ENCODE assay signal across 22 cellular contexts in the genomic region with DNA sequence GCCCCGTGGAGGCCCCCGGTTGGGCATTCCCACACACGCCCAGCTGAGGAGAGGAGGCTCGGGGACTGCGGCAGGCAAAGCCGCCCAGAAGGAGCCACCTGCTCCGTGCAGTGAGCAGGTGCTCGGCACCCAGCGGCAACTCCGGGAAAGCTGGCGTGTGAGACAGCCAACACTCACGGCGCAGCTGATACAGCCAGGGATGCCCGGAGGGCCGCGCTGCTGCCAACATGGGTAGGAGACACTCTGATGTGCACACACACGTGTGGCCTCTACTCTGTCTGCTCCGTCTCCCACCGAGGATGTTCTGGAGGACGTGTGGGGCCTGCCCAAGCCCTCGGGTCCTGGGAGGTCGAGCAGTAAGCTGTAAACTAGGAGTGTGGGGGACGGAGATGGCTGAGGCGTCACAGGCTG. TPM values are rescaled to one million over a fixed set of nuclear protein-coding genes. Genes with fewer than 3 reads are reported as not detected.
A peak's percentile ranks its signal among the peaks of the same experiment; 100 is the strongest.
DNase-seq lines count a peak whose midpoint lies in the region; ATAC-seq, FAIRE-seq and TF ChIP-seq lines count a peak whose summit lies in the region.
"Had no signal": no experiment of that assay in that cellular context is flagged by ENCODE, and none has a peak within 500 bp of the region (broad histone marks: within the 10 kb centered on the region; RNA-seq: fewer than 3 reads in every experiment).

No MANE protein-coding gene starts in this region.

- intact Hi-C loops in Right ventricle myocardium superior (cut with DNase I) (no loop called here), cardiac septum (cut with DNase I) (no loop called here), HepG2 (cut with micrococcal nuclease; ENCODE audit: unreplicated experiment) (no loop called here), transverse colon (cut with DNase I; ENCODE audit: low total_unique reads) (no loop called here)

- H3K27ac Mint-ChIP-seq in immature natural killer cell = no peak overlapping the region

- no peaks in the 10 kb centered on the region for H3F3A ChIP-seq in smooth muscle cell (ENCODE audit: low read depth)

- H3K36me3 Mint-ChIP-seq in immature natural killer cell = no peaks in the 10 kb centered on the region
- H3K36me3 Mint-ChIP-seq: naive B cell had no signal

- H3K4me1 ChIP-seq in HepG2 (ENCODE audit: insufficient read depth, low read length) = peaks cover 14% of the 10 kb centered on the region
- peaks cover 0 to 10% (median 2%) of the 10 kb centered on the region in 4 donors for H3K4me1 ChIP-seq in transverse colon
- no peaks in the 10 kb centered on the region for H3K4me1 ChIP-seq in smooth muscle cell (ENCODE audit: low read depth)
- H3K4me1 ChIP-seq: parathyroid adenoma had no signal

- TF ChIP-seq POLR2A in HepG2 (IDR thresholded peaks at IDR 0.05; ENCODE audit: insufficient read depth in 1 of 2, low read depth in 2 of 2, low read length in 2 of 2) = no peak
- no peak for TF ChIP-seq POLR2A in transverse colon (IDR thresholded peaks at IDR 0.05)

- H3K79me2 ChIP-seq in HepG2 (ENCODE audit: insufficient read depth, low read length) (no peaks in the 10 kb centered on the region), smooth muscle cell (ENCODE audit: low read depth) (no peaks in the 10 kb centered on the region)
- H3K79me2 ChIP-seq: hepatocyte, parathyroid adenoma had no signal

- CTCF ChIA-PET in HepG2 (lab: Yijun Ruan, JAX; ENCODE audit: low intra/inter-chr PET ratio, low total read pairs) = no interaction called here

- POLR2A ChIA-PET in HepG2 (lab: Yijun Ruan, JAX) = no interaction called here

- TF ChIP-seq EP300 in HepG2 (IDR thresholded peaks at IDR 0.05; ENCODE audit: low read depth in 2 of 2, low read length in 2 of 2) (no peak), HepG2 (CRISPR knock-in tag; IDR thresholded peaks at IDR 0.05; ENCODE audit: borderline replicate concordance) (no peak), transverse colon (IDR thresholded peaks at IDR 0.05; ENCODE audit: low read depth) (no peak)

- H3K27ac ChIP-seq in HepG2 (ENCODE audit: extremely low read length, insufficient read depth, low read length) = no peak overlapping the region
- H3K27ac ChIP-seq in transverse colon = no peak overlapping the region
- no peak overlapping the region for H3K27ac ChIP-seq in smooth muscle cell (ENCODE audit: low read depth)
- H3K27ac ChIP-seq: breast epithelium, C4-2B, hepatocyte, parathyroid adenoma had no signal

- H3K4me3 ChIP-seq in HepG2 (replicated peaks in 1 of 3; ENCODE audit: insufficient read depth in 1 of 3, low read depth in 2 of 3, low read length in 3 of 3) (no peak overlapping the region), transverse colon (no peak overlapping the region), smooth muscle cell (no peak overlapping the region)
- H3K4me3 ChIP-seq: breast epithelium, hepatocyte had no signal

- in situ Hi-C loops in HepG2 (cut with HindIII; ENCODE audit: extremely low pct_ligation_motif_present, low pct_unique_long_range_greater_than_20kb) (no loop called here), transverse colon (cut with MboI; ENCODE audit: low pct_ligation_motif_present in 1 of 4, low pct_unique_long_range_greater_than_20kb in 1 of 4, low sequenced_read_pairs in 3 of 4) (loop anchor here in 1 of 4 donors (10.0 kb wide), 1 partner anchor 174 kb away; no protein-coding TSS in a partner anchor)

- no peak for TF ChIP-seq RAD21 in HepG2 (CRISPR knock-in tag; IDR thresholded peaks at IDR 0.05)

- TF ChIP-seq CTCF in HepG2 (CRISPR knock-in tag; IDR thresholded peaks at IDR 0.05) = no peak
- TF ChIP-seq CTCF in transverse colon (IDR thresholded peaks at IDR 0.05) = no peak
- TF ChIP-seq CTCF in smooth muscle cell (IDR thresholded peaks at IDR 0.05; ENCODE audit: borderline replicate concordance, insufficient read depth, poor library complexity, severe bottlenecking) = no peak

- DNase-seq in Right ventricle myocardium superior (peak; percentile 26), cardiac septum (ENCODE audit: low spot score) (no peak), NCI-H69 (lab: John Stamatoyannopoulos, UW) (peak; percentile 25), HepG2 (ENCODE audit: low spot score) (no peak), transverse colon (peak; percentile 3), smooth muscle cell (lab: John Stamatoyannopoulos, UW; ENCODE audit: unreplicated experiment) (no peak), immature natural killer cell (no peak)
- DNase-seq: ACHN; activated gamma-delta T cell; DMS79; Kasumi-1; naive B cell; PC-3; stimulated activated naive CD4-positive, alpha-beta T cell; T-helper 2 cell had no signal

- H3K9me3 ChIP-seq in HepG2 (ENCODE audit: low read length) (no peaks in the 10 kb centered on the region), transverse colon (no peaks in the 10 kb centered on the region), smooth muscle cell (replicated peaks; ENCODE audit: low read depth) (no peaks in the 10 kb centered on the region)
- H3K9me3 ChIP-seq: breast epithelium had no signal

- H3K4me2 ChIP-seq in HepG2 (ENCODE audit: low read depth, low read length) (no peak overlapping the region), smooth muscle cell (no peak overlapping the region)
- H3K4me2 ChIP-seq: hepatocyte had no signal

- no TSS peak for BruUV-seq in HepG2 (replicated peaks; lab: Mats Ljungman, UMichigan)

- FAIRE-seq in HepG2 (lab: Jason Lieb, UNC) = no peak
- FAIRE-seq: GM12891, HTR-8/SVneo had no signal

- no peak overlapping the region for H3K4me3 Mint-ChIP-seq in immature natural killer cell

- H3K9ac ChIP-seq in HepG2 (ENCODE audit: insufficient read depth, low read depth, low read length) (no peak overlapping the region), smooth muscle cell (ENCODE audit: low read depth) (no peak overlapping the region)
- H3K9ac ChIP-seq: parathyroid adenoma had no signal

- no peaks in the 10 kb centered on the region for H3K27me3 ChIP-seq in HepG2 (ENCODE audit: control insufficient read depth in 1 of 2, insufficient read depth in 2 of 2, low read length in 2 of 2)
- H3K27me3 ChIP-seq in transverse colon = no peaks in the 10 kb centered on the region
- no peaks in the 10 kb centered on the region for H3K27me3 ChIP-seq in smooth muscle cell (ENCODE audit: low read depth)
- H3K27me3 ChIP-seq: breast epithelium, hepatocyte had no signal

- H4K20me1 ChIP-seq in HepG2 (ENCODE audit: insufficient read depth, low read length) = no peaks in the 10 kb centered on the region
- H4K20me1 ChIP-seq in smooth muscle cell (ENCODE audit: low read depth) = no peaks in the 10 kb centered on the region

- ATAC-seq in Right ventricle myocardium superior (ENCODE audit: poor library complexity) (no peak), HepG2 (no peak), GM18511 (IDR thresholded peaks at IDR 0.05; ENCODE audit: unreplicated experiment) (no peak)
- ATAC-seq: PC-3 had no signal

- peaks cover 0 to 4% (median 0%) of the 10 kb centered on the region in 3 donors for H3K27me3 Mint-ChIP-seq in immature natural killer cell (ENCODE audit: low read depth in 3 of 3)
- H3K27me3 Mint-ChIP-seq: naive B cell had no signal

- H3K36me3 ChIP-seq in HepG2 (replicated peaks in 1 of 2; ENCODE audit: control insufficient read depth in 1 of 2, insufficient read depth in 2 of 2, low read length in 2 of 2) (no peaks in the 10 kb centered on the region), transverse colon (no peaks in the 10 kb centered on the region), smooth muscle cell (ENCODE audit: low read depth) (no peaks in the 10 kb centered on the region)
- H3K36me3 ChIP-seq: breast epithelium had no signal

- H3K9me3 Mint-ChIP-seq in immature natural killer cell = no peaks in the 10 kb centered on the region
- H3K9me3 Mint-ChIP-seq: naive B cell had no signal

- 57% methylated on average over 13 of the region's 24 CpGs for WGBS in HepG2 (ENCODE audit: low lambda C conversion rate)
- WGBS in transverse colon (ENCODE audit: low coverage in 1 of 2), 2 donors = 82% methylated on average over 15 of the region's 24 CpGs; no CpG with 5 or more reads in 1 of the 2 donors
- 92% methylated on average over 24 of the region's 24 CpGs for WGBS in smooth muscle cell (ENCODE audit: low lambda C conversion rate)

- H3K4me1 Mint-ChIP-seq in immature natural killer cell = no peaks in the 10 kb centered on the region

- H2AFZ ChIP-seq in HepG2 (ENCODE audit: low read length) = no peak overlapping the region
- no peak overlapping the region for H2AFZ ChIP-seq in smooth muscle cell (ENCODE audit: low read depth)
- H2AFZ ChIP-seq: hepatocyte, parathyroid adenoma had no signal

RNA-seq across cellular contexts. Expression of gene MORN1, which starts 12.9 kb away (rescaled TPM):
- total RNA-seq in Right ventricle myocardium superior (5.0 TPM), cardiac septum (3.6 TPM), HepG2 (2016; rRNA removed; fragmentation: Illumina TruSeq; extraction: Trizol) (3.9 and 6.5 TPM in 2 replicates), transverse colon (10 to 100 TPM in 3 of 4 donors, 1 to 10 TPM in 1; 3.0 to 34.0 (median 12.5) TPM), smooth muscle cell (3.2 and 4.9 TPM in 2 replicates)
- total RNA-seq in HepG2 (2016; cell fraction: cytosol; rRNA removed; fragmentation: Illumina TruSeq; extraction: Trizol; ENCODE audit: low read depth) = 1.5 and 2.2 TPM in 2 replicates
- 3.5 and 5.4 TPM in 2 replicates for total RNA-seq in HepG2 (2016; cell fraction: insoluble cytoplasmic fraction; rRNA removed; fragmentation: Illumina TruSeq; extraction: Trizol)
- 1.7 and 1.8 TPM in 2 replicates for total RNA-seq in HepG2 (2016; cell fraction: membrane; rRNA removed; fragmentation: Illumina TruSeq; extraction: Trizol)
- total RNA-seq in HepG2 (2016; cell fraction: nucleus; rRNA removed; fragmentation: Illumina TruSeq; extraction: Trizol) = 6.4 and 6.8 TPM in 2 replicates
- polyA plus RNA-seq in HepG2 (2011; rRNA removed) (2.6 and 3.1 TPM in 2 replicates), smooth muscle cell (6.2 and 7.3 TPM in 2 replicates), immature natural killer cell (1 to 10 TPM in 2 of 3 donors, under 1 TPM in 1; 0.89 to 4.0 (median 3.9) TPM)
- 2.5 and 3.1 TPM in 2 replicates for polyA plus RNA-seq in HepG2 (2011; cell fraction: cytosol; rRNA removed)
- 7.8 and 8.8 TPM in 2 replicates for polyA plus RNA-seq in HepG2 (2011; cell fraction: nucleus; rRNA removed)
- polyA plus RNA-seq in HepG2 (2012) = 1.3 and 1.7 TPM in 2 replicates
- polyA plus RNA-seq in HepG2 (2016; cell fraction: cytosol; fragmentation: Illumina TruSeq; extraction: Trizol; ENCODE audit: low read depth) = 0.84 and 1.9 TPM in 2 replicates
- polyA plus RNA-seq in HepG2 (2016; cell fraction: insoluble cytoplasmic fraction; fragmentation: Illumina TruSeq; extraction: Trizol; ENCODE audit: low read depth) = 2.3 and 3.3 TPM in 2 replicates
- 0.73 and 1.3 TPM in 2 replicates for polyA plus RNA-seq in HepG2 (2016; cell fraction: membrane; fragmentation: Illumina TruSeq; extraction: Trizol; ENCODE audit: low read depth)
- 8.2 and 9.2 TPM in 2 replicates for polyA plus RNA-seq in HepG2 (2016; cell fraction: nucleus; fragmentation: Illumina TruSeq; extraction: Trizol; ENCODE audit: insufficient read depth, low read depth)
- polyA minus RNA-seq in HepG2 (2011; rRNA and poly(A)+ RNA removed; ENCODE audit: low replicate concordance) = 6.7 and 28.4 TPM in 2 replicates
- polyA minus RNA-seq in HepG2 (2011; cell fraction: cytosol; rRNA and poly(A)+ RNA removed) = 1.3 and 3.0 TPM in 2 replicates
- 7.5 and 8.9 TPM in 2 replicates for polyA minus RNA-seq in HepG2 (2011; cell fraction: nucleus; rRNA and poly(A)+ RNA removed)

RNA-seq across cellular contexts. Expression of gene RER1, which starts 13.2 kb away (rescaled TPM):
- 81.8 TPM for total RNA-seq in Right ventricle myocardium superior
- total RNA-seq in cardiac septum = 81.9 TPM
- 83.9 and 128 TPM in 2 replicates for total RNA-seq in HepG2 (2016; rRNA removed; fragmentation: Illumina TruSeq; extraction: Trizol)
- total RNA-seq in HepG2 (2016; cell fraction: cytosol; rRNA removed; fragmentation: Illumina TruSeq; extraction: Trizol; ENCODE audit: low read depth) = 51.3 and 72.8 TPM in 2 replicates
- 89.5 and 137 TPM in 2 replicates for total RNA-seq in HepG2 (2016; cell fraction: insoluble cytoplasmic fraction; rRNA removed; fragmentation: Illumina TruSeq; extraction: Trizol)
- 77.4 and 86.1 TPM in 2 replicates for total RNA-seq in HepG2 (2016; cell fraction: membrane; rRNA removed; fragmentation: Illumina TruSeq; extraction: Trizol)
- 76.0 and 95.5 TPM in 2 replicates for total RNA-seq in HepG2 (2016; cell fraction: nucleus; rRNA removed; fragmentation: Illumina TruSeq; extraction: Trizol)
- 135 and 164 TPM in 2 replicates for polyA plus RNA-seq in HepG2 (2011; rRNA removed)
- 82.7 and 131 TPM in 2 replicates for polyA plus RNA-seq in HepG2 (2011; cell fraction: cytosol; rRNA removed)
- 155 and 197 TPM in 2 replicates for polyA plus RNA-seq in HepG2 (2011; cell fraction: nucleus; rRNA removed)
- 64.5 and 73.8 TPM in 2 replicates for polyA plus RNA-seq in HepG2 (2012)
- 84.3 and 98.6 TPM in 2 replicates for polyA plus RNA-seq in HepG2 (2016; cell fraction: cytosol; fragmentation: Illumina TruSeq; extraction: Trizol; ENCODE audit: low read depth)
- 87.8 and 97.0 TPM in 2 replicates for polyA plus RNA-seq in HepG2 (2016; cell fraction: insoluble cytoplasmic fraction; fragmentation: Illumina TruSeq; extraction: Trizol; ENCODE audit: low read depth)
- 69.1 and 85.3 TPM in 2 replicates for polyA plus RNA-seq in HepG2 (2016; cell fraction: membrane; fragmentation: Illumina TruSeq; extraction: Trizol; ENCODE audit: low read depth)
- 191 and 194 TPM in 2 replicates for polyA plus RNA-seq in HepG2 (2016; cell fraction: nucleus; fragmentation: Illumina TruSeq; extraction: Trizol; ENCODE audit: insufficient read depth, low read depth)
- polyA minus RNA-seq in HepG2 (2011; rRNA and poly(A)+ RNA removed; ENCODE audit: low replicate concordance) = 95.9 and 234 TPM in 2 replicates
- 32.9 and 45.5 TPM in 2 replicates for polyA minus RNA-seq in HepG2 (2011; cell fraction: cytosol; rRNA and poly(A)+ RNA removed)
- polyA minus RNA-seq in HepG2 (2011; cell fraction: nucleus; rRNA and poly(A)+ RNA removed) = 23.3 and 29.3 TPM in 2 replicates
- total RNA-seq in transverse colon = 100 to 1,000 TPM in 3 of 4 donors, 10 to 100 TPM in 1; 36.2 to 129 (median 111) TPM
- total RNA-seq in smooth muscle cell = 101 and 110 TPM in 2 replicates
- 253 and 269 TPM in 2 replicates for polyA plus RNA-seq in smooth muscle cell
- 100 to 1,000 TPM; 185 to 216 (median 210) TPM for polyA plus RNA-seq in immature natural killer cell

RNA-seq across cellular contexts. Expression of gene PEX10, which starts 33.9 kb away (rescaled TPM):
- 15.2 TPM for total RNA-seq in Right ventricle myocardium superior
- 18.1 TPM for total RNA-seq in cardiac septum
- total RNA-seq in HepG2 (2016; rRNA removed; fragmentation: Illumina TruSeq; extraction: Trizol) = 38.3 and 39.6 TPM in 2 replicates
- 20.2 and 25.8 TPM in 2 replicates for total RNA-seq in HepG2 (2016; cell fraction: cytosol; rRNA removed; fragmentation: Illumina TruSeq; extraction: Trizol; ENCODE audit: low read depth)
- total RNA-seq in HepG2 (2016; cell fraction: insoluble cytoplasmic fraction; rRNA removed; fragmentation: Illumina TruSeq; extraction: Trizol) = 37.8 and 38.9 TPM in 2 replicates
- total RNA-seq in HepG2 (2016; cell fraction: membrane; rRNA removed; fragmentation: Illumina TruSeq; extraction: Trizol) = 53.4 and 59.7 TPM in 2 replicates
- total RNA-seq in HepG2 (2016; cell fraction: nucleus; rRNA removed; fragmentation: Illumina TruSeq; extraction: Trizol) = 27.1 and 27.5 TPM in 2 replicates
- 16.1 and 21.0 TPM in 2 replicates for polyA plus RNA-seq in HepG2 (2011; rRNA removed)
- 16.3 and 20.9 TPM in 2 replicates for polyA plus RNA-seq in HepG2 (2011; cell fraction: cytosol; rRNA removed)
- 49.0 and 57.5 TPM in 2 replicates for polyA plus RNA-seq in HepG2 (2011; cell fraction: nucleus; rRNA removed)
- 13.3 and 14.5 TPM in 2 replicates for polyA plus RNA-seq in HepG2 (2012)
- 27.1 and 37.0 TPM in 2 replicates for polyA plus RNA-seq in HepG2 (2016; cell fraction: cytosol; fragmentation: Illumina TruSeq; extraction: Trizol; ENCODE audit: low read depth)
- polyA plus RNA-seq in HepG2 (2016; cell fraction: insoluble cytoplasmic fraction; fragmentation: Illumina TruSeq; extraction: Trizol; ENCODE audit: low read depth) = 36.5 and 40.8 TPM in 2 replicates
- polyA plus RNA-seq in HepG2 (2016; cell fraction: membrane; fragmentation: Illumina TruSeq; extraction: Trizol; ENCODE audit: low read depth) = 47.4 and 49.9 TPM in 2 replicates
- polyA plus RNA-seq in HepG2 (2016; cell fraction: nucleus; fragmentation: Illumina TruSeq; extraction: Trizol; ENCODE audit: insufficient read depth, low read depth) = 44.7 and 46.3 TPM in 2 replicates
- 15.3 and 46.5 TPM in 2 replicates for polyA minus RNA-seq in HepG2 (2011; rRNA and poly(A)+ RNA removed; ENCODE audit: low replicate concordance)
- polyA minus RNA-seq in HepG2 (2011; cell fraction: cytosol; rRNA and poly(A)+ RNA removed) = 9.7 and 12.0 TPM in 2 replicates
- polyA minus RNA-seq in HepG2 (2011; cell fraction: nucleus; rRNA and poly(A)+ RNA removed) = 18.4 and 20.1 TPM in 2 replicates
- total RNA-seq in transverse colon = 10 to 100 TPM; 16.9 to 28.8 (median 21.3) TPM
- total RNA-seq in smooth muscle cell = 10.2 and 14.0 TPM in 2 replicates
- polyA plus RNA-seq in smooth muscle cell = 20.3 and 28.1 TPM in 2 replicates
- polyA plus RNA-seq in immature natural killer cell = 10 to 100 TPM in 1 of 3 donors, 1 to 10 TPM in 2; 9.1 to 18.2 (median 9.3) TPM

Comparison
In these comparisons a context has a peak if more than half of its experiments do, and no peak if none do; other contexts are left out.
1. DNase-seq: peak in Right ventricle myocardium superior (single experiment), NCI-H69 (single experiment) and transverse colon (single experiment); none in cardiac septum (single experiment), HepG2 (single experiment), smooth muscle cell (single experiment) and immature natural killer cell (0 of 3).